Comparison of ENCODE assay signal across 8 cellular contexts in genomic region chr14:64758711-64759554, GRCh38. TPM values are rescaled to one million over a fixed set of nuclear protein-coding genes. Genes with fewer than 3 reads are reported as not detected.
DNase-seq lines count a peak whose midpoint lies in the region; ATAC-seq and TF ChIP-seq lines count a peak whose summit lies in the region.

No MANE protein-coding gene starts in this region.

- no peak for TF ChIP-seq POLR2A in suprapubic skin (IDR thresholded peaks at IDR 0.05)

- H3K27me3 ChIP-seq in heart right ventricle (no peaks in the 10 kb centered on the region), suprapubic skin (no peaks in the 10 kb centered on the region)

- ATAC-seq in activated T-helper 17 cell treated with anti-CD3 and anti-CD28 coated beads, Interleukin-2, amount 50 U/mL, for 72 hours (replicated peaks), result no peak
- ATAC-seq in heart right ventricle (peak in 6 of 8 donors; percentile 25 to 57 (median 50)), GM21360 (IDR thresholded peaks at IDR 0.05; ENCODE audit: unreplicated experiment) (no peak)

- no peaks in the 10 kb centered on the region for H3K36me3 ChIP-seq in heart right ventricle
- H3K36me3 ChIP-seq in suprapubic skin, result no peaks in the 10 kb centered on the region

- no peaks in the 10 kb centered on the region for H3K9me3 Mint-ChIP-seq in HFFc6
- H3K9me3 Mint-ChIP-seq in activated T-helper 17 cell treated with anti-CD3 and anti-CD28 coated beads, Interleukin-2, amount 50 U/mL, for 72 hours, result no peaks in the 10 kb centered on the region

- intact Hi-C loops in heart right ventricle (cut with DNase I), result loop anchor here in 2 of 10 donors (5.0 kb wide), 2 partner anchors 37 to 77 kb away; no protein-coding TSS in a partner anchor

- no peaks in the 10 kb centered on the region for H3K36me3 Mint-ChIP-seq in HFFc6 (ENCODE audit: low read depth)
- no peaks in the 10 kb centered on the region for H3K36me3 Mint-ChIP-seq in activated T-helper 17 cell treated with anti-CD3 and anti-CD28 coated beads, Interleukin-2, amount 50 U/mL, for 72 hours (ENCODE audit: low read depth)

- H3K4me3 ChIP-seq in heart right ventricle (no peak overlapping the region), suprapubic skin (no peak overlapping the region)

- H3K9me3 ChIP-seq in heart right ventricle (no peaks in the 10 kb centered on the region), suprapubic skin (no peaks in the 10 kb centered on the region)

- H3K27me3 Mint-ChIP-seq in HFFc6 (ENCODE audit: insufficient read depth), result peaks cover 1% of the 10 kb centered on the region; the same call in 1 of the 2 replicates
- no peaks in the 10 kb centered on the region for H3K27me3 Mint-ChIP-seq in activated T-helper 17 cell treated with anti-CD3 and anti-CD28 coated beads, Interleukin-2, amount 50 U/mL, for 72 hours

- peak; percentile 88 for DNase-seq in HFFc6
- peak in 1 of 2 donors; percentile 60 for DNase-seq in heart right ventricle
- peak in 1 of 2 donors; percentile 63 for DNase-seq in suprapubic skin (ENCODE audit: low spot score in 2 of 2)
- no peak for DNase-seq in NCI-H2196 (lab: John Stamatoyannopoulos, UW; ENCODE audit: unreplicated experiment)
- DNase-seq in SKM-1 (lab: John Stamatoyannopoulos, UW; ENCODE audit: unreplicated experiment), result no peak
- DNase-seq in activated CD8-positive, alpha-beta memory T cell treated with anti-CD3 and anti-CD28 coated beads for 24 hours, result no peak

- H3K4me1 ChIP-seq in heart right ventricle, result peaks cover 45 to 88% (median 68%) of the 10 kb centered on the region in 9 donors
- peaks cover 78% of the 10 kb centered on the region for H3K4me1 ChIP-seq in suprapubic skin

- H3K27ac ChIP-seq in heart right ventricle, result peak overlapping the region in 9 of 10 donors; percentile 16 to 88 (median 76)
- peak overlapping the region; percentile 68 for H3K27ac ChIP-seq in suprapubic skin

- H3K27ac Mint-ChIP-seq in HFFc6, result peak overlapping the region; percentile 78
- H3K27ac Mint-ChIP-seq in activated T-helper 17 cell treated with anti-CD3 and anti-CD28 coated beads, Interleukin-2, amount 50 U/mL, for 72 hours, result peak overlapping the region; percentile 36

- H3K4me3 Mint-ChIP-seq in HFFc6, result peak overlapping the region; percentile 30; the same call in 1 of the 2 replicates
- no peak overlapping the region for H3K4me3 Mint-ChIP-seq in activated T-helper 17 cell treated with anti-CD3 and anti-CD28 coated beads, Interleukin-2, amount 50 U/mL, for 72 hours

- TF ChIP-seq CTCF in HFFc6 (IDR thresholded peaks at IDR 0.05) (no peak), heart right ventricle (IDR thresholded peaks at IDR 0.05) (no peak), suprapubic skin (IDR thresholded peaks at IDR 0.05) (no peak)

- peaks cover 88% of the 10 kb centered on the region for H3K4me1 Mint-ChIP-seq in HFFc6 (ENCODE audit: low read depth)
- peaks cover 47% of the 10 kb centered on the region for H3K4me1 Mint-ChIP-seq in activated T-helper 17 cell treated with anti-CD3 and anti-CD28 coated beads, Interleukin-2, amount 50 U/mL, for 72 hours

- WGBS in heart right ventricle, 2 donors, result 57 to 62% methylated on average over 7 of the region's 7 CpGs
- WGBS in suprapubic skin, result 56% methylated on average over 6 of the region's 7 CpGs

- TF ChIP-seq EP300 in suprapubic skin (IDR thresholded peaks at IDR 0.05), result no peak

RNA-seq across cellular contexts. Expression of gene PLEKHG3, which starts 54.7 kb away (rescaled TPM):
- 10 to 100 TPM in 3 of 6 experiments, 1 to 10 TPM in 3; 6.0 to 11.7 (median 9.2) TPM for total RNA-seq in HFFc6 (2021; fragmentation: NEBNext Ultra II Directional; extraction: Animal tissue kit (Norgen Biotek cat#: 25700))
- total RNA-seq in activated T-helper 17 cell treated with anti-CD3 and anti-CD28 coated beads, Interleukin-2, amount 50 U/mL, for 72 hours, result 10 to 100 TPM; 17.2 to 19.2 TPM
- 10 to 100 TPM; 11.2 to 25.5 (median 16.2) TPM for total RNA-seq in heart right ventricle
- polyA plus RNA-seq in heart right ventricle, result 1 to 10 TPM; 5.0 to 9.4 TPM
- 100 to 1,000 TPM in 1 of 4 donors, 10 to 100 TPM in 3; 60.4 to 140 (median 96.5) TPM for total RNA-seq in suprapubic skin

Comparison
In these comparisons a context has a peak if more than half of its experiments do, and no peak if none do; other contexts are left out.
1. ATAC-seq: peak in heart right ventricle (6 of 8); none in activated T-helper 17 cell treated with anti-CD3 and anti-CD28 coated beads, Interleukin-2, amount 50 U/mL, for 72 hours (single experiment) and GM21360 (single experiment).